In genomic region chr5:66247176-66247960, GRCh38 we compare ENCODE assay signal across 2 cellular contexts.
TF ChIP-seq lines count a peak whose summit lies in the region.

No MANE protein-coding gene starts in this region.

TF ChIP-seq in SK-N-SH treated with all-trans-retinoic acid at 6 μM for 48 hours, 23 proteins besides CTCF, POLR2A, EP300 and RAD21 (continued from another document):
- TF ChIP-seq ZNF565 (CRISPR knock-in tag; conservative IDR thresholded peaks at IDR 0.05; ENCODE audit: low read depth) (no peak), CSRNP3 (CRISPR knock-in tag; IDR thresholded peaks at IDR 0.05) (no peak), TCF4 (CRISPR knock-in tag; IDR thresholded peaks at IDR 0.05; ENCODE audit: borderline replicate concordance) (no peak)

TF ChIP-seq in SK-N-SH, 30 proteins besides CTCF, POLR2A, EP300 and RAD21 (continued from another document):
- TF ChIP-seq PBX3 (IDR thresholded peaks at IDR 0.05) (no peak), ELF1 (IDR thresholded peaks at IDR 0.05) (no peak), CHD2 (IDR thresholded peaks at IDR 0.05; ENCODE audit: low read length, partially characterized antibody) (no peak), ZBTB33 (IDR thresholded peaks at IDR 0.05; ENCODE audit: borderline replicate concordance, low read depth) (no peak), REST (IDR thresholded peaks at IDR 0.05; ENCODE audit: low read depth, low read length) (no peak), TAF1 (IDR thresholded peaks at IDR 0.05; ENCODE audit: borderline replicate concordance, low read depth, low read length) (no peak)
